ENCODE assay signal across 15 cellular contexts in genomic region chr6:1868561-1869261, GRCh38.
DNase-seq lines count a peak whose midpoint lies in the region; ATAC-seq and TF ChIP-seq lines count a peak whose summit lies in the region.
"Had no signal": no experiment of that assay in that cellular context is flagged by ENCODE, and none has a peak within 500 bp of the region (broad histone marks: within the 10 kb centered on the region; RNA-seq: fewer than 3 reads in every experiment).

No MANE protein-coding gene starts in this region.

- H3K4me1 ChIP-seq in ascending aorta (peaks cover 4 to 22% of the 10 kb centered on the region in 2 donors), right lobe of liver (no peaks in the 10 kb centered on the region)

- H3K27me3 ChIP-seq in ascending aorta (no peaks in the 10 kb centered on the region), right lobe of liver (no peaks in the 10 kb centered on the region)
- H3K27me3 ChIP-seq: SJSA1 had no signal

- H3K36me3 ChIP-seq in ascending aorta (no peaks in the 10 kb centered on the region), right lobe of liver (no peaks in the 10 kb centered on the region)
- H3K36me3 ChIP-seq: SJSA1 had no signal

- ATAC-seq in GM18517 (IDR thresholded peaks at IDR 0.05; ENCODE audit: unreplicated experiment) = peak; percentile 83
- peak; percentile 94 for ATAC-seq in GM21786 (IDR thresholded peaks at IDR 0.05; ENCODE audit: unreplicated experiment)
- ATAC-seq in HG03432 (IDR thresholded peaks at IDR 0.05; ENCODE audit: unreplicated experiment) = peak; percentile 79
- no peak for ATAC-seq in right lobe of liver
- ATAC-seq: activated CD8-positive, alpha-beta T cell treated with anti-CD3 and anti-CD28 coated beads for 36 hours; left lobe of liver; stimulated activated naive CD8-positive, alpha-beta T cell treated with anti-CD3 and anti-CD28 coated beads, Interleukin-15, amount 100 ng/mL, for 72 hours had no signal

- H3K9me3 ChIP-seq in ascending aorta (no peaks in the 10 kb centered on the region), right lobe of liver (no peaks in the 10 kb centered on the region)
- H3K9me3 ChIP-seq: SJSA1 had no signal

- TF ChIP-seq POLR2A in right lobe of liver (IDR thresholded peaks at IDR 0.05) = no peak

- H3K4me3 ChIP-seq in ascending aorta (no peak overlapping the region), right lobe of liver (no peak overlapping the region)
- H3K4me3 ChIP-seq: coronary artery, SJSA1 had no signal

- intact Hi-C loops in ascending aorta (cut with DNase I) = loop anchor here (5.0 kb wide), 1 partner anchor 46 kb away; no protein-coding TSS in a partner anchor
- intact Hi-C loops in right lobe of liver (cut with DNase I) = no loop called here

- WGBS in right lobe of liver (ENCODE audit: insufficient coverage, low coverage, low lambda C conversion rate, missing lambda C conversion rate) = 76% methylated on average over 4 of the region's 4 CpGs

- DNase-seq in ascending aorta (ENCODE audit: low spot score in 2 of 2) = no peak
- DNase-seq in NCI-H1417 treated with DMSO at 0.1 percent for 48 hours (lab: John Stamatoyannopoulos, UW) = no peak
- DNase-seq in right lobe of liver = no peak
- no peak for DNase-seq in cerebellum (ENCODE audit: low spot score)
- no peak for DNase-seq in iPS-NIHi7 (ENCODE audit: extremely low spot score)
- DNase-seq: activated CD8-positive, alpha-beta T cell treated with anti-CD3 and anti-CD28 coated beads for 36 hours; foreskin fibroblast; NCI-H2227 treated with DMSO at 0.1 percent for 48 hours; stimulated activated naive CD8-positive, alpha-beta T cell treated with anti-CD3 and anti-CD28 coated beads, Interleukin-15, amount 100 ng/mL, for 72 hours had no signal

- H3K27ac ChIP-seq in ascending aorta = peak overlapping the region; percentile 82 to 85
- no peak overlapping the region for H3K27ac ChIP-seq in right lobe of liver
- H3K27ac ChIP-seq: SJSA1 had no signal

- TF ChIP-seq CTCF in ascending aorta (IDR thresholded peaks at IDR 0.05) = no peak
- TF ChIP-seq CTCF in right lobe of liver (IDR thresholded peaks at IDR 0.05) = no peak

Comparison
In these comparisons a context has a peak if more than half of its experiments do, and no peak if none do; other contexts are left out.
1. ATAC-seq: peak in GM18517 (single experiment), GM21786 (single experiment) and HG03432 (single experiment); none in right lobe of liver (0 of 4).
2. H3K27ac ChIP-seq: peak in ascending aorta (2 of 2); none in right lobe of liver (0 of 3).